ENCODE assay signal across 12 cellular contexts in the genomic region with DNA sequence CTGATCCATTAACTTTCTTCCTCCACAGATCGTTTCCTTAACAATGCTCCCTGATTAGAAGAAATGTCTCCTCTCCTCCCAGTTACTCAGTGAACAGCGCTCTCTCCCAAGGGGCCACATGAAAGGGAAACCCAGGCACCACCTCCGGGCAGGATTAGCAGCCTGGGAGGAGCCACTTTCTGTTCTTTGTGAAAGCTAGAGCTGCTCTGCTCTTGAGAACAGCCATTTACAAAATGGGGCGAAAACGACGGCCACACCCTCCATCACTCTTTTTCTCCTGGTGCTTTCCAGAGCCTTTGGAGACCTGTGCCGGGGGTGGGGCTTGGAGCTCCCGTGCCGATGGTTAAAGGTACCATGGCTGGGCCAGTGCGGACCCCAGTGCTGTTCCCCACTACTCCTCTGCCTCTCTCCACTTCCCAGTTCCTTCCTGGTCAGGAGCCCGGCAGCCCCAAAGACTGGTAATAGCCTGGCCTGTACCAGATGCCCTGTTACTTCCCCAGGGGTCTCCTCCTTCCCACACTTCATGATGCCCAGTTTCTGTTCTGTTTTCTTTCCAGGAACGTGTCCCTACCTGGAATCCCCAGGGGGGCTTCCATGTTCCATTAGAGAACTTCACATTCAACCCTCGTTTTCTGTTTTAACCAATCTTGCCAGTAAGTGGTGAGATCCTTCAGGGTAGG.
DNase-seq lines count a peak whose midpoint lies in the region; ATAC-seq and TF ChIP-seq lines count a peak whose summit lies in the region.
"Had no signal": no experiment of that assay in that cellular context is flagged by ENCODE, and none has a peak within 500 bp of the region (broad histone marks: within the 10 kb centered on the region; RNA-seq: fewer than 3 reads in every experiment).

No MANE protein-coding gene starts in this region.

- H3K4me1 ChIP-seq in BLaER1 treated with 17β-estradiol and CSF1 and Interleukin-3, amounts not matched to agents 10 nM and 100 nM: peaks cover 5 to 45% (median 26%) of the 10 kb centered on the region in 10 experiments; a peak in 19 of 20 replicates
- H3K4me1 ChIP-seq in Loucy (ENCODE audit: insufficient read depth, low read length, poor library complexity, severe bottlenecking): peaks cover 13% of the 10 kb centered on the region
- H3K4me1 ChIP-seq: pancreas had no signal

- H3K27me3 ChIP-seq in BLaER1 treated with 17β-estradiol and CSF1 and Interleukin-3, amounts not matched to agents 10 nM and 100 nM: no peaks in the 10 kb centered on the region
- no peaks in the 10 kb centered on the region for H3K27me3 ChIP-seq in Loucy (ENCODE audit: insufficient read depth, low read length, poor library complexity, severe bottlenecking)
- H3K27me3 ChIP-seq: brain microvascular endothelial cell, heart right ventricle, pancreas had no signal

- H3K36me3 ChIP-seq in BLaER1 treated with 17β-estradiol and CSF1 and Interleukin-3, amounts not matched to agents 10 nM and 100 nM: peaks cover 0 to 89% (median 65%) of the 10 kb centered on the region in 11 experiments; a peak in 17 of 22 replicates
- H3K36me3 ChIP-seq in Loucy (ENCODE audit: insufficient read depth, low read length): no peaks in the 10 kb centered on the region
- H3K36me3 ChIP-seq: brain microvascular endothelial cell, heart right ventricle, pancreas had no signal

- no peaks in the 10 kb centered on the region for H3F3A ChIP-seq in Loucy (ENCODE audit: low read depth)

- H3K36me3 Mint-ChIP-seq in memory B cell: peaks cover 3% of the 10 kb centered on the region

- H3K4me1 Mint-ChIP-seq in memory B cell: peaks cover 6% of the 10 kb centered on the region

- H3K9ac ChIP-seq in BLaER1 treated with 17β-estradiol and CSF1 and Interleukin-3, amounts not matched to agents 10 nM and 100 nM: no peak overlapping the region
- H3K9ac ChIP-seq in Loucy (ENCODE audit: low read depth, low read length, poor library complexity, severe bottlenecking): peak overlapping the region; percentile 51
- H3K9ac ChIP-seq: SK-N-SH had no signal

- H3K9me2 ChIP-seq in Loucy (replicated peaks; ENCODE audit: low read depth, low read length): no peaks in the 10 kb centered on the region
- H3K9me2 ChIP-seq: SK-N-SH had no signal

- peaks cover 8 to 32% (median 20%) of the 10 kb centered on the region in 11 experiments; a peak in 20 of 22 replicates for H3K9me3 ChIP-seq in BLaER1 treated with 17β-estradiol and CSF1 and Interleukin-3, amounts not matched to agents 10 nM and 100 nM (replicated peaks in 1 of 11)
- 0 out of 2 replicates have a peak, but pooled peaks cover 3% of the 10 kb centered on the region for H3K9me3 ChIP-seq in Loucy (ENCODE audit: insufficient read depth, low read depth, low read length)
- H3K9me3 ChIP-seq: pancreas, SK-N-SH had no signal

- peaks cover 92% of the 10 kb centered on the region for H3K79me2 ChIP-seq in Loucy (ENCODE audit: insufficient read depth, low read length)

- peak overlapping the region in 8 of 11 experiments; percentile 3 to 48 (median 23); a peak in 9 of 22 replicates for H3K4me2 ChIP-seq in BLaER1 treated with 17β-estradiol and CSF1 and Interleukin-3, amounts not matched to agents 10 nM and 100 nM
- H3K4me2 ChIP-seq in Loucy (ENCODE audit: low read depth, low read length, poor library complexity, severe bottlenecking): peak overlapping the region; percentile 64
- H3K4me2 ChIP-seq: SK-N-SH had no signal

- H3K27me3 Mint-ChIP-seq in memory B cell: no peaks in the 10 kb centered on the region

- DNase-seq in dedifferentiated amniotic fluid mesenchymal stem cell (ENCODE audit: extremely low spot score): peak; percentile 45
- DNase-seq in memory B cell (ENCODE audit: low spot score in 2 of 2): no peak
- no peak for DNase-seq in amniotic stem cell (lab: John Stamatoyannopoulos, UW)
- no peak for DNase-seq in activated CD4-positive, alpha-beta T cell treated with anti-CD3 and anti-CD28 coated beads for 1 hour
- DNase-seq in NCI-H2227 treated with DMSO at 0.1 percent for 48 hours (lab: John Stamatoyannopoulos, UW): no peak
- DNase-seq: brain microvascular endothelial cell, heart right ventricle, pancreas, SK-N-SH had no signal

- peak overlapping the region; percentile 33 for H3K4me3 Mint-ChIP-seq in memory B cell

- H2AFZ ChIP-seq in Loucy (ENCODE audit: low read length): no peak overlapping the region

- no peak for TF ChIP-seq CTCF in Loucy (conservative IDR thresholded peaks at IDR 0.05; ENCODE audit: low read length)

- H4K20me1 ChIP-seq in BLaER1 treated with 17β-estradiol and CSF1 and Interleukin-3, amounts not matched to agents 10 nM and 100 nM: peaks cover 0 to 100% (median 92%) of the 10 kb centered on the region in 11 experiments; a peak in 14 of 22 replicates
- no peaks in the 10 kb centered on the region for H4K20me1 ChIP-seq in Loucy (ENCODE audit: insufficient read depth, low read length, poor library complexity, severe bottlenecking)

- H3K27ac Mint-ChIP-seq in memory B cell: no peak overlapping the region

- ATAC-seq in memory B cell (ENCODE audit: low read depth) (no peak), GM21529 (IDR thresholded peaks at IDR 0.05; ENCODE audit: unreplicated experiment) (no peak)
- ATAC-seq: pancreas had no signal

- H3K9me3 Mint-ChIP-seq in memory B cell: peaks cover 2% of the 10 kb centered on the region

- no peak overlapping the region for H3K4me3 ChIP-seq in BLaER1 treated with 17β-estradiol and CSF1 and Interleukin-3, amounts not matched to agents 10 nM and 100 nM
- peak overlapping the region; percentile 45 for H3K4me3 ChIP-seq in Loucy (ENCODE audit: low read length, poor library complexity, severe bottlenecking)
- H3K4me3 ChIP-seq: heart right ventricle, pancreas had no signal

- peak overlapping the region in 3 of 11 experiments; percentile 5 to 17 (median 13); a peak in 2 of 22 replicates for H3K27ac ChIP-seq in BLaER1 treated with 17β-estradiol and CSF1 and Interleukin-3, amounts not matched to agents 10 nM and 100 nM
- H3K27ac ChIP-seq: brain microvascular endothelial cell, heart right ventricle, pancreas had no signal
